32 cellular contexts compared by ENCODE assay signal in the genomic region with DNA sequence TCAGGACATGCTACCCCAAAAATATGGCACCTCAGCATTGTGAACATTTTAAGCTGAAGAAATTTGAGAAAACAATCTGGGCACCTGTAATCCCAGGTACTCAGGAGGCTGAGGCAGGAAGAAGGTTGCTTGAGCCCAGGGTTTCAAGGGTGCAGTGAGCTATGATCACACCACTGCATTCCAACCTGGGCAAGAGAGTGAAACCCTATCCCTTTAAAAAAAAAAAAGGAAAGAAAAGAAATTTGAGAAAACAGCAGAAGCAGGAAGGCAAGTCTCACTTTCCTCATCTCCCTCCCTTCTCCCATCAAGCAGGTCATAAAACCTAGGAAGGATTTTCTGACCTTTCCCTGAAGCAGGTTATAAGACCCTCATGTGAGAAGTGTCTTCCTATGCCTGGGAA. TPM values are rescaled to one million over a fixed set of nuclear protein-coding genes. Genes with fewer than 3 reads are reported as not detected.
DNase-seq lines count a peak whose midpoint lies in the region; ATAC-seq, FAIRE-seq and TF ChIP-seq lines count a peak whose summit lies in the region.
"Had no signal": no experiment of that assay in that cellular context is flagged by ENCODE, and none has a peak within 500 bp of the region (broad histone marks: within the 10 kb centered on the region; RNA-seq: fewer than 3 reads in every experiment).

No MANE protein-coding gene starts in this region.

- H3K9me1 ChIP-seq in keratinocyte (ENCODE audit: control insufficient read depth, extremely low read depth, insufficient read depth, low read length): no peaks in the 10 kb centered on the region

- H3K27ac ChIP-seq in GM23338 (ENCODE audit: low read depth) (no peak overlapping the region), keratinocyte (ENCODE audit: control insufficient read depth, insufficient read depth, low read length) (no peak overlapping the region)
- H3K27ac ChIP-seq: A549; BLaER1 treated with 17β-estradiol and CSF1 and Interleukin-3, amounts not matched to agents 10 nM and 100 nM had no signal

- no peaks in the 10 kb centered on the region for H3F3A ChIP-seq in GM23338 (replicated peaks; ENCODE audit: low read depth)

- no peaks in the 10 kb centered on the region for H3K9me2 ChIP-seq in GM23338 (ENCODE audit: insufficient read depth)

- H3K27me3 ChIP-seq in Caco-2 (replicated peaks; ENCODE audit: control insufficient read depth, insufficient read depth, low read length): no peaks in the 10 kb centered on the region
- H3K27me3 ChIP-seq in GM23338 (ENCODE audit: insufficient read depth): no peaks in the 10 kb centered on the region
- no peaks in the 10 kb centered on the region for H3K27me3 ChIP-seq in keratinocyte (ENCODE audit: control insufficient read depth, extremely low read depth, insufficient read depth, low read length)
- H3K27me3 ChIP-seq: BLaER1 treated with 17β-estradiol and CSF1 and Interleukin-3, amounts not matched to agents 10 nM and 100 nM had no signal

- DNase-seq in Caco-2: no peak
- peak; percentile 30 for DNase-seq in GM23338 (ENCODE audit: low spot score)
- DNase-seq in WTC11 (ENCODE audit: low spot score): no peak
- DNase-seq in keratinocyte (ENCODE audit: low read depth, low spot score): no peak
- no peak for DNase-seq in iPS-NIHi11 (ENCODE audit: low spot score)
- DNase-seq in NCI-H345 (lab: John Stamatoyannopoulos, UW): no peak
- DNase-seq: AML-193; CD4-positive, alpha-beta T cell; DMS79; EL; GDM1; H7; Kasumi-1; NCI-H1105 treated with DMSO at 0.1 percent for 48 hours; NCI-H146; NCI-H2029; NCI-H446; NCI-H524 treated with DMSO at 0.1 percent for 48 hours; NCI-H774; RPMI8226; SHP77; T-helper 1 cell had no signal

- peak overlapping the region; percentile 66 for H3K27ac Mint-ChIP-seq in Caco-2 (ENCODE audit: unreplicated experiment)
- no peak overlapping the region for H3K27ac Mint-ChIP-seq in GM23338
- H3K27ac Mint-ChIP-seq in WTC11: no peak overlapping the region
- H3K27ac Mint-ChIP-seq: CD4-positive, alpha-beta T cell had no signal

- H3K4me1 ChIP-seq in Caco-2 (peaks cover 12% of the 10 kb centered on the region), GM23338 (ENCODE audit: insufficient read depth) (no peaks in the 10 kb centered on the region), keratinocyte (ENCODE audit: control insufficient read depth, extremely low read depth, insufficient read depth, low read length) (peaks cover 16% of the 10 kb centered on the region)

- TF ChIP-seq CTCF in Caco-2 (IDR thresholded peaks at IDR 0.05; ENCODE audit: insufficient read depth in 1 of 2, low read depth in 1 of 2, low read length in 1 of 2, severe bottlenecking in 1 of 2, unreplicated experiment in 1 of 2) (no peak), GM23338 (conservative IDR thresholded peaks at IDR 0.05; ENCODE audit: low read depth in 2 of 2) (no peak), WTC11 (IDR thresholded peaks at IDR 0.05) (no peak), keratinocyte (optimal IDR thresholded peaks at IDR 0.05 in 1 of 3, IDR thresholded peaks at IDR 0.05 in 1 of 3, conservative IDR thresholded peaks at IDR 0.05 in 1 of 3; ENCODE audit: extremely low read depth in 1 of 3, insufficient read depth in 2 of 3, low read length in 3 of 3) (no peak)

- H3K9me3 ChIP-seq in Caco-2 (no peaks in the 10 kb centered on the region), keratinocyte (ENCODE audit: control insufficient read depth, low read depth, low read length) (no peaks in the 10 kb centered on the region)
- H3K9me3 ChIP-seq: BLaER1 treated with 17β-estradiol and CSF1 and Interleukin-3, amounts not matched to agents 10 nM and 100 nM had no signal

- BruUV-seq in Caco-2 (replicated peaks; lab: Mats Ljungman, UMichigan): no TSS peak

- POLR2A ChIA-PET in Caco-2 (lab: Charles Lee): no interaction called here
- POLR2A ChIA-PET in WTC11 (lab: Charles Lee): no interaction called here

- intact Hi-C loops in Caco-2 (cut with micrococcal nuclease; ENCODE audit: unreplicated experiment): loop anchor here (10.0 kb wide), 2 partner anchors 333 to 383 kb away; no protein-coding TSS in a partner anchor

- peak overlapping the region; percentile 78; the same call in 1 of the 2 replicates for H2AFZ ChIP-seq in GM23338
- H2AFZ ChIP-seq in keratinocyte (ENCODE audit: control insufficient read depth, low read length): peak overlapping the region; percentile 51

- dilution Hi-C loops in keratinocyte (cut with MboI; ENCODE audit: extremely low pct_ligation_motif_present, low sequenced_read_pairs): no loop called here

- no peak for FAIRE-seq in keratinocyte (lab: Jason Lieb, UNC)
- FAIRE-seq: A549, GM12878, GM19239, HepG2, K562 had no signal

- H3K4me3 Mint-ChIP-seq in Caco-2 (ENCODE audit: unreplicated experiment): no peak overlapping the region
- H3K4me3 Mint-ChIP-seq in GM23338: no peak overlapping the region
- no peak overlapping the region for H3K4me3 Mint-ChIP-seq in WTC11
- H3K4me3 Mint-ChIP-seq: CD4-positive, alpha-beta T cell had no signal

- H3K79me2 ChIP-seq in GM23338 (replicated peaks; ENCODE audit: insufficient read depth): no peaks in the 10 kb centered on the region
- H3K79me2 ChIP-seq in keratinocyte (ENCODE audit: control insufficient read depth, insufficient read depth, low read length): no peaks in the 10 kb centered on the region

- H3K36me3 Mint-ChIP-seq in Caco-2 (ENCODE audit: insufficient read depth, unreplicated experiment): no peaks in the 10 kb centered on the region
- H3K36me3 Mint-ChIP-seq in GM23338 (ENCODE audit: low read depth): no peaks in the 10 kb centered on the region
- H3K36me3 Mint-ChIP-seq in WTC11: no peaks in the 10 kb centered on the region

- H3K36me3 ChIP-seq in Caco-2 (ENCODE audit: control insufficient read depth, insufficient read depth, low read length): no peaks in the 10 kb centered on the region
- H3K36me3 ChIP-seq in GM23338 (ENCODE audit: insufficient read depth): no peaks in the 10 kb centered on the region
- no peaks in the 10 kb centered on the region for H3K36me3 ChIP-seq in keratinocyte (ENCODE audit: control insufficient read depth in 2 of 2, extremely low read depth in 1 of 2, insufficient read depth in 2 of 2, low read length in 2 of 2)
- H3K36me3 ChIP-seq: BLaER1 treated with 17β-estradiol and CSF1 and Interleukin-3, amounts not matched to agents 10 nM and 100 nM had no signal

- H3K9me3 Mint-ChIP-seq in Caco-2 (ENCODE audit: unreplicated experiment) (no peaks in the 10 kb centered on the region), GM23338 (peaks cover 3% of the 10 kb centered on the region; the same call in 2 of the 3 replicates), WTC11 (peaks cover 10% of the 10 kb centered on the region)
- H3K9me3 Mint-ChIP-seq: CD4-positive, alpha-beta T cell had no signal

- no peaks in the 10 kb centered on the region for H4K20me1 ChIP-seq in GM23338 (replicated peaks; ENCODE audit: insufficient read depth)
- H4K20me1 ChIP-seq in keratinocyte (ENCODE audit: control insufficient read depth, extremely low read depth, insufficient read depth, low read length): no peaks in the 10 kb centered on the region
- H4K20me1 ChIP-seq: BLaER1 treated with 17β-estradiol and CSF1 and Interleukin-3, amounts not matched to agents 10 nM and 100 nM had no signal

- no peaks in the 10 kb centered on the region for H3K27me3 Mint-ChIP-seq in Caco-2 (ENCODE audit: insufficient read depth, unreplicated experiment)
- no peaks in the 10 kb centered on the region for H3K27me3 Mint-ChIP-seq in GM23338 (ENCODE audit: insufficient read depth, low read depth, poor library complexity)
- no peaks in the 10 kb centered on the region; the same call in 1 of the 2 replicates for H3K27me3 Mint-ChIP-seq in WTC11 (ENCODE audit: low read depth)

- peaks cover 20% of the 10 kb centered on the region for H3K4me1 Mint-ChIP-seq in Caco-2 (ENCODE audit: low read depth, unreplicated experiment)
- peaks cover 6% of the 10 kb centered on the region; the same call in 2 of the 3 replicates for H3K4me1 Mint-ChIP-seq in GM23338
- peaks cover 10% of the 10 kb centered on the region for H3K4me1 Mint-ChIP-seq in WTC11

- CTCF ChIA-PET in Caco-2 (lab: Charles Lee): interaction anchor here (1.0 kb wide), 1 partner anchor 216 kb away, joined by 3 read pairs; no protein-coding TSS in a partner anchor
- CTCF ChIA-PET in WTC11 (lab: Charles Lee): interaction anchor here (0.5 to 1.3 kb wide), 2 partner anchors 8 to 133 kb away, joined by 3 to 4 read pairs; no protein-coding TSS in a partner anchor

- H3K4me3 ChIP-seq in Caco-2 (ENCODE audit: low read depth, low read length) (no peak overlapping the region), GM23338 (no peak overlapping the region), keratinocyte (ENCODE audit: control insufficient read depth in 2 of 3, extremely low read depth in 1 of 3, insufficient read depth in 2 of 3, low read depth in 1 of 3, low read length in 3 of 3) (no peak overlapping the region)
- H3K4me3 ChIP-seq: A549; BLaER1 treated with 17β-estradiol and CSF1 and Interleukin-3, amounts not matched to agents 10 nM and 100 nM; GM12878; K562 had no signal

- no peak overlapping the region for H3K9ac ChIP-seq in keratinocyte (ENCODE audit: control insufficient read depth, extremely low read depth, insufficient read depth, low read length)
- H3K9ac ChIP-seq: BLaER1 treated with 17β-estradiol and CSF1 and Interleukin-3, amounts not matched to agents 10 nM and 100 nM had no signal

- H3K4me2 ChIP-seq in GM23338 (peak overlapping the region; percentile 4; the same call in 1 of the 2 replicates), keratinocyte (ENCODE audit: control insufficient read depth, extremely low read depth, insufficient read depth, low read depth, low read length) (no peak overlapping the region)
- H3K4me2 ChIP-seq: A549; BLaER1 treated with 17β-estradiol and CSF1 and Interleukin-3, amounts not matched to agents 10 nM and 100 nM had no signal

- peak; percentile 40; the same call in 2 of the 3 replicates for ATAC-seq in GM23338
- peak; percentile 39; the same call in 1 of the 2 replicates for ATAC-seq in WTC11
- ATAC-seq in GM18909 (IDR thresholded peaks at IDR 0.05; ENCODE audit: poor library complexity, unreplicated experiment): no peak
- ATAC-seq: A549, GM12878, HepG2, K562 had no signal

TF ChIP-seq in GM23338, 12 proteins besides CTCF, POLR2A, EP300 and RAD21 (continues in another document):
- TF ChIP-seq STAT1 (IDR thresholded peaks at IDR 0.05; ENCODE audit: unreplicated experiment): no peak

TF ChIP-seq in WTC11, 78 proteins besides CTCF, POLR2A, EP300 and RAD21:
- no peak for TF ChIP-seq JAZF1 (CRISPR knock-in tag; IDR thresholded peaks at IDR 0.05)
- TF ChIP-seq MXD4 (CRISPR knock-in tag; IDR thresholded peaks at IDR 0.05; ENCODE audit: borderline replicate concordance): no peak

RNA-seq across cellular contexts. Expression of a gene that starts 23.6 kb away (rescaled TPM):
- total RNA-seq in Caco-2 (2022) (not detected in 2 replicates), WTC11 (2021) (not detected in 3 replicates)
- total RNA-seq in GM23338 (2014; rRNA removed; shearing (Covaris generic)): not detected in 2 replicates
- polyA plus RNA-seq in GM23338 (2016; fragmentation: Nextera tagmentation; extraction: Ambion mirVana) (not detected in 2 replicates), keratinocyte (not detected in 3 replicates)
- polyA plus RNA-seq in keratinocyte (2011; ENCODE audit: low read depth): not detected
- polyA plus RNA-seq in keratinocyte (2011; cell fraction: cytosol; rRNA removed): not detected in 2 replicates
- not detected in 2 replicates for polyA plus RNA-seq in keratinocyte (2011; cell fraction: nucleus; rRNA removed)
- polyA plus RNA-seq in keratinocyte (2012; ENCODE audit: low replicate concordance): not detected in 2 replicates
- not detected in 3 replicates for polyA minus RNA-seq in keratinocyte
- not detected for polyA minus RNA-seq in keratinocyte (2011; cell fraction: cytosol; rRNA and poly(A)+ RNA removed)
- polyA minus RNA-seq in keratinocyte (2011; cell fraction: nucleus; rRNA and poly(A)+ RNA removed): not detected in 2 replicates
- total RNA-seq: CD4-positive, alpha-beta T cell; GM12878; H7; HepG2; HT-29; K562; M059J; SK-MEL-5 had no signal
- polyA plus RNA-seq: A549, GM12878, HepG2, K562 had no signal
